In genomic region chr9:111662851-111663823, GRCh38 we compare ENCODE assay signal across 8 cellular contexts. TPM values are rescaled to one million over a fixed set of nuclear protein-coding genes. Genes with fewer than 3 reads are reported as not detected.
DNase-seq lines count a peak whose midpoint lies in the region; ATAC-seq lines count a peak whose summit lies in the region.

No MANE protein-coding gene starts in this region.

- H3K27me3 Mint-ChIP-seq in CD8-positive, alpha-beta memory T cell: no peaks in the 10 kb centered on the region
- no peaks in the 10 kb centered on the region for H3K27me3 Mint-ChIP-seq in naive thymus-derived CD8-positive, alpha-beta T cell

- POLR2A ChIA-PET in CD8-positive, alpha-beta memory T cell (lab: Charles Lee): interaction anchor here (2.0 kb wide), 1 partner anchor 32 kb away, joined by 10 read pairs; the partner anchor contains the start of gene DNAJC25
- POLR2A ChIA-PET in naive thymus-derived CD8-positive, alpha-beta T cell (lab: Charles Lee): interaction anchor here (0.7 to 1.2 kb wide), 3 partner anchors 32 to 1694 kb away, joined by 3 to 4 read pairs (median 4); partner anchors contain the start of gene DNAJC25

- H3K4me1 ChIP-seq in CD8-positive, alpha-beta memory T cell (ENCODE audit: insufficient read depth, low read length): peaks cover 30% of the 10 kb centered on the region
- peaks cover 7% of the 10 kb centered on the region for H3K4me1 ChIP-seq in NT2/D1 (ENCODE audit: insufficient read depth, insufficient read length)

- peak in 1 of 5 donors; percentile 20 for DNase-seq in CD8-positive, alpha-beta memory T cell
- DNase-seq in NT2/D1 (ENCODE audit: low read depth, low spot score) (no peak), middle frontal gyrus (ENCODE audit: extremely low spot score, low spot score) (no peak)
- DNase-seq in naive thymus-derived CD8-positive, alpha-beta T cell: peak in 5 of 10 donors; percentile 4 to 23 (median 12)

- no peaks in the 10 kb centered on the region for H3K9me3 ChIP-seq in CD8-positive, alpha-beta memory T cell (ENCODE audit: low read length)
- H3K9me3 ChIP-seq in NT2/D1 (ENCODE audit: insufficient read depth, low read length): no peaks in the 10 kb centered on the region

- H3K27ac Mint-ChIP-seq in CD8-positive, alpha-beta memory T cell: peak overlapping the region; percentile 31 to 98 (median 88)
- peak overlapping the region; percentile 80 to 96 (median 92) for H3K27ac Mint-ChIP-seq in naive thymus-derived CD8-positive, alpha-beta T cell

- no peaks in the 10 kb centered on the region for H3K36me3 ChIP-seq in CD8-positive, alpha-beta memory T cell (ENCODE audit: insufficient read depth, low read length)
- H3K36me3 ChIP-seq in NT2/D1 (ENCODE audit: insufficient read depth, insufficient read length, low read length): peaks cover 25% of the 10 kb centered on the region

- H3K27ac ChIP-seq in CD8-positive, alpha-beta memory T cell (ENCODE audit: low read depth, low read length): peak overlapping the region; percentile 62
- peak overlapping the region; percentile 47 for H3K27ac ChIP-seq in cingulate gyrus (ENCODE audit: low read depth, low read length)

- peak in 1 of 2 donors; percentile 5 for ATAC-seq in naive thymus-derived CD8-positive, alpha-beta T cell
- ATAC-seq in HG02763 (IDR thresholded peaks at IDR 0.05; ENCODE audit: unreplicated experiment): no peak
- ATAC-seq in HG02938 (IDR thresholded peaks at IDR 0.05; ENCODE audit: unreplicated experiment): no peak
- ATAC-seq in HG02678 (IDR thresholded peaks at IDR 0.05; ENCODE audit: unreplicated experiment): no peak

- H3K4me1 Mint-ChIP-seq in CD8-positive, alpha-beta memory T cell: peaks cover 27 to 48% (median 47%) of the 10 kb centered on the region in 3 donors
- H3K4me1 Mint-ChIP-seq in naive thymus-derived CD8-positive, alpha-beta T cell: peaks cover 22 to 50% (median 33%) of the 10 kb centered on the region in 4 donors

- no peaks in the 10 kb centered on the region for H3K9me3 Mint-ChIP-seq in CD8-positive, alpha-beta memory T cell
- H3K9me3 Mint-ChIP-seq in naive thymus-derived CD8-positive, alpha-beta T cell: no peaks in the 10 kb centered on the region

- H3K36me3 Mint-ChIP-seq in CD8-positive, alpha-beta memory T cell: peaks cover 0 to 29% (median 4%) of the 10 kb centered on the region in 3 donors
- H3K36me3 Mint-ChIP-seq in naive thymus-derived CD8-positive, alpha-beta T cell: peaks cover 0 to 18% (median 6%) of the 10 kb centered on the region in 3 donors

- CTCF ChIA-PET in CD8-positive, alpha-beta memory T cell (lab: Charles Lee): interaction anchor here (1.5 kb wide), 1 partner anchor 8 kb away, joined by 4 read pairs; no protein-coding TSS in a partner anchor

- no peaks in the 10 kb centered on the region for H3K27me3 ChIP-seq in CD8-positive, alpha-beta memory T cell (ENCODE audit: insufficient read depth, low read length, poor library complexity, severe bottlenecking)
- H3K27me3 ChIP-seq in NT2/D1 (ENCODE audit: insufficient read depth, insufficient read length): peaks cover 12% of the 10 kb centered on the region

- H3K9ac ChIP-seq in NT2/D1 (ENCODE audit: insufficient read length, low read depth): peak overlapping the region; percentile 70

- H3K4me3 Mint-ChIP-seq in CD8-positive, alpha-beta memory T cell: peak overlapping the region; percentile 93 to 98 (median 96)
- peak overlapping the region; percentile 88 to 98 (median 94) for H3K4me3 Mint-ChIP-seq in naive thymus-derived CD8-positive, alpha-beta T cell

- H3K4me3 ChIP-seq in CD8-positive, alpha-beta memory T cell (ENCODE audit: low read length): peak overlapping the region; percentile 82
- H3K4me3 ChIP-seq in NT2/D1 (ENCODE audit: insufficient read length, low read depth): no peak overlapping the region

RNA-seq across cellular contexts. Expression of gene GNG10, which starts 1.7 kb away (rescaled TPM):
- 10 to 100 TPM; 21.9 to 25.1 TPM for total RNA-seq in CD8-positive, alpha-beta memory T cell
- polyA plus RNA-seq in CD8-positive, alpha-beta memory T cell: 22.9 TPM
- 10 to 100 TPM; 10.8 to 12.7 TPM for total RNA-seq in naive thymus-derived CD8-positive, alpha-beta T cell
- polyA plus RNA-seq in naive thymus-derived CD8-positive, alpha-beta T cell: 10 to 100 TPM; 20.9 to 26.4 (median 22.7) TPM

RNA-seq across cellular contexts. Expression of gene DNAJC25, which starts 32.0 kb away (rescaled TPM):
- 1 to 10 TPM; 5.7 to 6.0 TPM for total RNA-seq in CD8-positive, alpha-beta memory T cell
- polyA plus RNA-seq in CD8-positive, alpha-beta memory T cell: 2.0 TPM
- 1 to 10 TPM; 3.4 TPM for total RNA-seq in naive thymus-derived CD8-positive, alpha-beta T cell
- polyA plus RNA-seq in naive thymus-derived CD8-positive, alpha-beta T cell: 1 to 10 TPM; 1.1 to 2.4 (median 1.7) TPM
